In the genomic region with DNA sequence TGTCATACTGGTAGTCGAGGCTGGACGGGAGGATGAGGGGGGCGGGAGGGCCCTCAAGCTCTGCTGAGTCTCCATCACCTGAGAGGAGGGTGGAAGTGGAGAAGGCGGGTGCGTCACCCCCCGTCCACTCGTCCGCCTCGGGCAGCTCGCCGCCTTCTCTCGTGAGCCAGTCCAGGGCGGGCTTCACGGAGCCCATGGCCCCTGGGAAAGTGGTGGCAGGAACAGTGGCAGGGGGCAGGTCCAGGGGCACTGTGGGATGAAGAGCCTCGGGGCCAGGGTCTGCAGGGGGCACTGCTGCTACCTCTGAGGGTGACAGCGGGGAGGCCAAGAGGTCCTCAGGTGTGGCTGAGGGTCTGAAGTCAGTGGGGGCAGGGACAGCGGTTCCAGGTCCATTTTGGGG, we compare ENCODE assay signal across 22 cellular contexts. TPM values are rescaled to one million over a fixed set of nuclear protein-coding genes. Genes with fewer than 3 reads are reported as not detected.
"Had no signal": no experiment of that assay in that cellular context is flagged by ENCODE, and none has a peak within 500 bp of the region (broad histone marks: within the 10 kb centered on the region; RNA-seq: fewer than 3 reads in every experiment).

No MANE protein-coding gene starts in this region.

- H3K4me3 ChIP-seq: MG63 had no signal

- H3K27me3 ChIP-seq: MG63 had no signal

- DNase-seq: IMR-90, Karpas-422, KG1, MG63, NCI-H1048, NCI-H1105, NCI-H1417, NCI-H1436 treated with DMSO at 0.1 percent for 48 hours, NCI-H1694, NCI-H187 treated with DMSO at 0.1 percent for 48 hours, NCI-H2029 treated with DMSO at 0.1 percent for 48 hours, NCI-H2227 treated with DMSO at 0.1 percent for 48 hours, NCI-H524, NCI-H526 treated with DMSO at 0.1 percent for 48 hours, NCI-H774, RPMI8226, SHP77, SK-N-SH, SW 1271 had no signal

- H3K36me3 ChIP-seq: MG63 had no signal

- H3K9me3 ChIP-seq: MG63, SK-N-SH had no signal

- H3K9ac ChIP-seq: SK-N-SH had no signal

- H3K4me2 ChIP-seq: SK-N-SH had no signal

RNA-seq across cellular contexts. Expression of gene FBXW12, which starts 47.6 kb away (rescaled TPM):
- total RNA-seq: HT-29, IMR-90, NCI-H460, SK-MEL-5 had no signal
- polyA plus RNA-seq: IMR-90 had no signal
